Comparison of ENCODE assay signal across 16 cellular contexts in the genomic region with DNA sequence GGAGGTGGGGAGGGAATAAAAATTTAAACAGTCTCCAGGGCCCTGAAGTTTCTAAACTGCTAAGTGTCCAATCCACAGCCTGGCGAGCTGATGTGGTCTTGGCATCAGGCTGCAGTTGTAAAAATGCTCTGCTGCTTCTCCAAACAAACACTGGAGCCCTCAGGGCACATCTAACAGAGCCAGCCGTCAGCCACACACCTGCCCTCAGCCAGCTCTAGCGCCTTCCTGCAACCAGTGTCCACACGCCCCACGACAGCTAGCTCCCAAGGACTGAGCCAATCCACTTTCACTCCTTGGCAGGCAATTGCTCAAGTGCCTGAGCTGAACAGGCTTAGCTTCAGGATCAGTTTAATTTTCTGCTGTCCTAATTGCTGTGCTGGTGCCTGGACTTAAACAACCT.
DNase-seq lines count a peak whose midpoint lies in the region; ATAC-seq and TF ChIP-seq lines count a peak whose summit lies in the region.
"Had no signal": no experiment of that assay in that cellular context is flagged by ENCODE, and none has a peak within 500 bp of the region (broad histone marks: within the 10 kb centered on the region; RNA-seq: fewer than 3 reads in every experiment).

No MANE protein-coding gene starts in this region.

- H3K36me3 ChIP-seq in RWPE2 (ENCODE audit: low read depth) (no peaks in the 10 kb centered on the region), colonic mucosa (no peaks in the 10 kb centered on the region)
- H3K36me3 ChIP-seq: ascending aorta had no signal

- DNase-seq in DMS53 treated with DMSO at 0.1 percent for 48 hours (lab: John Stamatoyannopoulos, UW; ENCODE audit: unreplicated experiment) (peak; percentile 49), NCI-H146 treated with DMSO at 0.1 percent for 48 hours (lab: John Stamatoyannopoulos, UW; ENCODE audit: unreplicated experiment) (peak; percentile 88), RWPE2 (ENCODE audit: low spot score) (no peak), kidney tubule cell (ENCODE audit: low spot score) (peak; percentile 10), NOMO-1 treated with DMSO at 0.1 percent for 48 hours (lab: John Stamatoyannopoulos, UW; ENCODE audit: unreplicated experiment) (no peak), T-helper 1 cell (no peak), colonic mucosa (no peak)
- DNase-seq: DND-41; effector CD4-positive, alpha-beta T cell; foreskin melanocyte; naive B cell; NCI-H1694 treated with DMSO at 0.1 percent for 48 hours; T-helper 17 cell had no signal

- intact Hi-C loops in colonic mucosa (cut with DNase I), result no loop called here

- H3K9me3 ChIP-seq in RWPE2 (ENCODE audit: severe bottlenecking) (no peaks in the 10 kb centered on the region), colonic mucosa (no peaks in the 10 kb centered on the region)
- H3K9me3 ChIP-seq: ascending aorta had no signal

- H3K27me3 ChIP-seq in RWPE2 (ENCODE audit: insufficient read depth, poor library complexity, severe bottlenecking) (no peaks in the 10 kb centered on the region), colonic mucosa (no peaks in the 10 kb centered on the region)
- H3K27me3 ChIP-seq: ascending aorta had no signal

- ATAC-seq in RWPE2 (ENCODE audit: low read depth) (peak; percentile 86), GM19463 (IDR thresholded peaks at IDR 0.05; ENCODE audit: unreplicated experiment) (no peak)
- ATAC-seq: sciatic nerve, T-helper 17 cell had no signal

- TF ChIP-seq CTCF in RWPE2 (IDR thresholded peaks at IDR 0.05; ENCODE audit: poor library complexity, severe bottlenecking) (no peak), colonic mucosa (IDR thresholded peaks at IDR 0.05) (no peak)

- no peaks in the 10 kb centered on the region for H3K4me1 ChIP-seq in RWPE2 (ENCODE audit: insufficient read depth, poor library complexity, severe bottlenecking)
- no peaks in the 10 kb centered on the region for H3K4me1 ChIP-seq in colonic mucosa
- H3K4me1 ChIP-seq: ascending aorta had no signal

- H3K27ac ChIP-seq in RWPE2 (ENCODE audit: poor library complexity, severe bottlenecking), result no peak overlapping the region
- no peak overlapping the region for H3K27ac ChIP-seq in colonic mucosa
- H3K27ac ChIP-seq: ascending aorta had no signal

- H3K4me3 ChIP-seq in RWPE2 (ENCODE audit: severe bottlenecking) (no peak overlapping the region), colonic mucosa (no peak overlapping the region)
- H3K4me3 ChIP-seq: ascending aorta had no signal

- no peak overlapping the region for H3K9ac ChIP-seq in colonic mucosa (ENCODE audit: low read depth in 2 of 2, low read length in 2 of 2)

Comparison
In these comparisons a context has a peak if more than half of its experiments do, and no peak if none do; other contexts are left out.
1. DNase-seq: peak in DMS53 treated with DMSO at 0.1 percent for 48 hours (single experiment), NCI-H146 treated with DMSO at 0.1 percent for 48 hours (single experiment) and kidney tubule cell (single experiment); none in RWPE2 (single experiment), NOMO-1 treated with DMSO at 0.1 percent for 48 hours (single experiment), T-helper 1 cell (0 of 5) and colonic mucosa (single experiment).